21 cellular contexts compared by ENCODE assay signal in the genomic region with DNA sequence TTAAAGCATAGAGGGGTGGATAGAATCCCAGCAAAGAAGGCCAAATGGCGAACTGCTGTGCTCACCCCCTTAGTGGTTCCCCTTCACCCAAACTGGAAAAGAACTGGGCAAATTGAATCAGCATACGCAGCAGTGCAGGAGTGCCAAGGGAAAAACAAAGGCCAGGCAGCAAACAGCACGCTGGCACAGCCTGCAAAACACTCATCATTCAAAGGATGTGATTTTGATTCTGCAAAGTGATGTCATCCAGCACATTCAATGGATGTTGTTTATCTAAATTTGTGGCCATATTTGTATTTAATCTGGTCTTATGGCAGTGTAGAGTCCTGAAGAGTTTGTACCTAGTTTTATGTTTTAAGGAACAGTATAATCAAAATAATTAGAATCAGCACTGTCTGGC.
DNase-seq lines count a peak whose midpoint lies in the region; ATAC-seq lines count a peak whose summit lies in the region.
"Had no signal": no experiment of that assay in that cellular context is flagged by ENCODE, and none has a peak within 500 bp of the region (broad histone marks: within the 10 kb centered on the region; RNA-seq: fewer than 3 reads in every experiment).

No MANE protein-coding gene starts in this region.

- H3K27ac ChIP-seq in caudate nucleus (ENCODE audit: low read depth, low read length) = peak overlapping the region; percentile 92
- H3K27ac ChIP-seq: heart right ventricle, psoas muscle, SJSA1, vagina had no signal

- intact Hi-C loops in Right ventricle myocardium inferior (cut with DNase I) = no loop called here

- peak; percentile 64 for DNase-seq in NCI-H446 treated with DMSO at 0.1 percent for 48 hours (lab: John Stamatoyannopoulos, UW)
- DNase-seq in caudate nucleus (lab: John Stamatoyannopoulos, UW) = peak in 33 of 61 donors; percentile 10 to 68 (median 37)
- DNase-seq in hypothalamus (lab: John Stamatoyannopoulos, UW) = peak in 28 of 51 donors; percentile 15 to 72 (median 40)
- peak; percentile 80 for DNase-seq in putamen (ENCODE audit: low spot score)
- no peak for DNase-seq in Right ventricle myocardium inferior (ENCODE audit: missing footprints)
- DNase-seq in DMS 273 (lab: John Stamatoyannopoulos, UW; ENCODE audit: unreplicated experiment) = no peak
- DNase-seq: activated CD4-positive, alpha-beta T cell treated with anti-CD3 and anti-CD28 coated beads for 1 hour; activated CD8-positive, alpha-beta T cell treated with anti-CD3 and anti-CD28 coated beads, Interleukin-2, amount 10 ng/mL, durations not matched to agents 7 days and 5 days; GOT3; heart right ventricle; left cardiac atrium; NCI-H1048; NCI-H187 treated with DMSO at 0.1 percent for 48 hours; NCI-H69; psoas muscle; stimulated activated naive CD4-positive, alpha-beta T cell had no signal

- ATAC-seq in GM21423 (IDR thresholded peaks at IDR 0.05; ENCODE audit: unreplicated experiment) (no peak), Right ventricle myocardium inferior (no peak), GM19328 (IDR thresholded peaks at IDR 0.05; ENCODE audit: unreplicated experiment) (no peak)
- ATAC-seq: activated CD8-positive, alpha-beta T cell treated with anti-CD3 and anti-CD28 coated beads, Interleukin-2, amount 10 ng/mL, durations not matched to agents 7 days and 5 days; activated naive CD4-positive, alpha-beta T cell treated with anti-CD3 and anti-CD28 coated beads, Interleukin-2, amount 50 U/mL, for 72 hours; heart right ventricle; left cardiac atrium; psoas muscle had no signal

Comparison
In these comparisons a context has a peak if more than half of its experiments do, and no peak if none do; other contexts are left out.
1. DNase-seq: peak in NCI-H446 treated with DMSO at 0.1 percent for 48 hours (single experiment), caudate nucleus (33 of 61), hypothalamus (28 of 51) and putamen (single experiment); none in Right ventricle myocardium inferior (single experiment) and DMS 273 (single experiment).